In genomic region chr1:150444232-150444631, GRCh38 we compare ENCODE assay signal across 18 cellular contexts. TPM values are rescaled to one million over a fixed set of nuclear protein-coding genes. Genes with fewer than 3 reads are reported as not detected.
DNase-seq lines count a peak whose midpoint lies in the region; ATAC-seq and TF ChIP-seq lines count a peak whose summit lies in the region.
"Had no signal": no experiment of that assay in that cellular context is flagged by ENCODE, and none has a peak within 500 bp of the region (broad histone marks: within the 10 kb centered on the region; RNA-seq: fewer than 3 reads in every experiment).

No MANE protein-coding gene starts in this region.

- H3K9me3 Mint-ChIP-seq in activated T-cell treated with anti-CD3 and anti-CD28 coated beads, Interleukin-2, amount 50 U/mL, for 24 hours: no peaks in the 10 kb centered on the region
- H3K9me3 Mint-ChIP-seq in activated T-helper 17 cell treated with anti-CD3 and anti-CD28 coated beads, Interleukin-2, amount 50 U/mL, for 72 hours: no peaks in the 10 kb centered on the region

- intact Hi-C loops in A673 (cut with micrococcal nuclease; ENCODE audit: unreplicated experiment): no loop called here

- no peaks in the 10 kb centered on the region for H3K9me3 ChIP-seq in A673 (ENCODE audit: low read depth, low read length, poor library complexity, severe bottlenecking)

- H3K4me3 ChIP-seq in A673 (ENCODE audit: low read depth, low read length, poor library complexity, severe bottlenecking): no peak overlapping the region

- DNase-seq in activated T-cell treated with anti-CD3 and anti-CD28 coated beads, Interleukin-2, amount 50 U/mL, for 24 hours: no peak
- no peak for DNase-seq in activated T-cell treated with anti-CD3 and anti-CD28 coated beads, Interleukin-2, amount 50 U/mL, for 48 hours
- DNase-seq in SK-N-DZ (ENCODE audit: low spot score) (peak; percentile 27), A673 (ENCODE audit: low spot score) (no peak)
- DNase-seq in stimulated activated naive CD8-positive, alpha-beta T cell treated with anti-CD3 and anti-CD28 coated beads, Interleukin-15, Interleukin-2, amounts not matched to agents 100 U/mL and 50 U/mL, for 24 hours: no peak
- DNase-seq: ACHN, AML-193, GF-D8, GOT3, NCI-H1048, NCI-H1436 treated with DMSO at 0.1 percent for 48 hours, NCI-H2029 treated with DMSO at 0.1 percent for 48 hours, NCI-H524 had no signal

- no peak for TF ChIP-seq CTCF in A673 (conservative IDR thresholded peaks at IDR 0.05; ENCODE audit: low read depth, low read length)

- H3K4me1 Mint-ChIP-seq in activated T-cell treated with anti-CD3 and anti-CD28 coated beads, Interleukin-2, amount 50 U/mL, for 24 hours (ENCODE audit: low read depth): peaks cover 13% of the 10 kb centered on the region
- peaks cover 6% of the 10 kb centered on the region for H3K4me1 Mint-ChIP-seq in activated T-helper 17 cell treated with anti-CD3 and anti-CD28 coated beads, Interleukin-2, amount 50 U/mL, for 72 hours
- H3K4me1 Mint-ChIP-seq: CD14-positive monocyte had no signal

- H3K36me3 Mint-ChIP-seq in activated T-cell treated with anti-CD3 and anti-CD28 coated beads, Interleukin-2, amount 50 U/mL, for 24 hours (ENCODE audit: low read depth): peaks cover 79% of the 10 kb centered on the region
- H3K36me3 Mint-ChIP-seq in activated T-helper 17 cell treated with anti-CD3 and anti-CD28 coated beads, Interleukin-2, amount 50 U/mL, for 72 hours (ENCODE audit: low read depth): peaks cover 94% of the 10 kb centered on the region

- H3K4me1 ChIP-seq in A673 (ENCODE audit: insufficient read depth, low read length, poor library complexity, severe bottlenecking): no peaks in the 10 kb centered on the region

- POLR2A ChIA-PET in A673 (lab: Charles Lee; ENCODE audit: low non-redundant PET): no interaction called here

- H3K27ac Mint-ChIP-seq in activated T-cell treated with anti-CD3 and anti-CD28 coated beads, Interleukin-2, amount 50 U/mL, for 24 hours: peak overlapping the region; percentile 60
- H3K27ac Mint-ChIP-seq in activated T-helper 17 cell treated with anti-CD3 and anti-CD28 coated beads, Interleukin-2, amount 50 U/mL, for 72 hours: peak overlapping the region; percentile 86
- H3K27ac Mint-ChIP-seq: CD14-positive monocyte had no signal

- no peak overlapping the region for H3K4me3 Mint-ChIP-seq in activated T-cell treated with anti-CD3 and anti-CD28 coated beads, Interleukin-2, amount 50 U/mL, for 24 hours
- peak overlapping the region; percentile 54 for H3K4me3 Mint-ChIP-seq in activated T-helper 17 cell treated with anti-CD3 and anti-CD28 coated beads, Interleukin-2, amount 50 U/mL, for 72 hours
- H3K4me3 Mint-ChIP-seq: CD14-positive monocyte had no signal

- no peak overlapping the region for H3K27ac ChIP-seq in A673 (ENCODE audit: low read depth, low read length, poor library complexity, severe bottlenecking)
- H3K27ac ChIP-seq: KMS-11 had no signal

- peak; percentile 96 for ATAC-seq in activated T-helper 17 cell treated with anti-CD3 and anti-CD28 coated beads, Interleukin-2, amount 50 U/mL, for 72 hours (replicated peaks)
- peak; percentile 49 for ATAC-seq in stimulated activated naive CD8-positive, alpha-beta T cell treated with anti-CD3 and anti-CD28 coated beads, Interleukin-15, Interleukin-2, amounts not matched to agents 100 U/mL and 50 U/mL, for 24 hours
- ATAC-seq in HG03432 (IDR thresholded peaks at IDR 0.05; ENCODE audit: unreplicated experiment): no peak
- ATAC-seq: Panc1 had no signal

- H3K27me3 ChIP-seq in A673 (replicated peaks; ENCODE audit: insufficient read depth, low read depth, low read length, poor library complexity): no peaks in the 10 kb centered on the region

- no TSS peak for BruUV-seq in A673 (replicated peaks; lab: Mats Ljungman, UMichigan)

- CTCF ChIA-PET in A673 (lab: Charles Lee): no interaction called here

- peaks cover 46% of the 10 kb centered on the region for H3K36me3 ChIP-seq in A673 (ENCODE audit: insufficient read depth, low read length, poor library complexity, severe bottlenecking)

- no peaks in the 10 kb centered on the region for H3K27me3 Mint-ChIP-seq in activated T-cell treated with anti-CD3 and anti-CD28 coated beads, Interleukin-2, amount 50 U/mL, for 24 hours
- H3K27me3 Mint-ChIP-seq in activated T-helper 17 cell treated with anti-CD3 and anti-CD28 coated beads, Interleukin-2, amount 50 U/mL, for 72 hours: no peaks in the 10 kb centered on the region

RNA-seq across cellular contexts. Expression of gene TARS2, which starts 43.0 kb away (rescaled TPM):
- polyA plus RNA-seq in SK-N-DZ (2014; cell fraction: cytosol; rRNA removed): 42.0 and 57.9 TPM in 2 replicates
- polyA plus RNA-seq in SK-N-DZ (2014; cell fraction: nucleus; rRNA removed): 30.7 and 38.4 TPM in 2 replicates
- total RNA-seq in activated T-helper 17 cell treated with anti-CD3 and anti-CD28 coated beads, Interleukin-2, amount 50 U/mL, for 72 hours: 10 to 100 TPM; 28.8 to 35.3 TPM
- 32.0 and 36.6 TPM in 2 replicates for total RNA-seq in A673 (2021)
